ENCODE assay signal across 9 cellular contexts in the genomic region with DNA sequence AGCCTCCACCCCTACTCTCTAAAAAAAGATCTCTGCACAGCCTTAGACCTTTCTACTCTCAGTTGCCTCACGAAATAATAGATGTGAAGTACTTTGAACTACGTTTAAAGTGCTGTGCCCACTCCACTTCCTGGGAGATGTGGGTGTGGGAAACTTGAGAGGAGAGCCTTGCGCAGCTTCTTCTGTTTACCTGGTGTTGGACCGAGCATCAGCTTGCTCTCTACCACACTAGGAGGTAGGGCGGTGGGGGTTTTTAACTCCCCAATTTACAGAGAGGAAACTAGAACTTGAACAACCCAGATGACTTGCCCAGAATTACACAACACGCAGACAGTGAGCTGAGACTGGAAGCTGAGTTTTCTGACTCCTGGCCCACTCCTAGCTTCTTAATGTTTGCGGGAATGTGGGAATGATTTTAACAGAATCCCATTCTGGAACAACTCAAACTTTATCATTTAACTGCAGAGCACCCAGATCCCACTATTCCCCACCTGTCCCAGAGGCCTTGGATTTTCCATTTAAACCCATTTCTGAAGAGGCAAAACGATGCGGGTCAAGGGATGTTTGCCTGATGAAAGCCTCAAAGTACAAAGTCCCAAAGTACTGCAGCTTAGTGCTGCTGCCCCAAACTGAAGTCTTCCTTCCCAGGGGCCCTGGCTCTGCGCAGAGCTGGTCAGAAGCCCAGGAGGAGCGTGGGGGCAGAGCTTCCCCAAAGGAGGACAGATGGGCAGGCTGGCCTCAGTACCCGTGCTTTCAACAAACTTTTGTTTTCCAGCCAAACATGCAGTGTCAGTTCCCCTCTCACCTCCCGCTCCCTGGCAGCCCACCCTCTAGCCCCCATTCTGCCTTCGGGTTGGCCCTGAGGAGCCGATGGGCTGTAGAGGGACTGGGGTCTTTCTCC. TPM values are rescaled to one million over a fixed set of nuclear protein-coding genes. Genes with fewer than 3 reads are reported as not detected.
DNase-seq lines count a peak whose midpoint lies in the region; ATAC-seq and TF ChIP-seq lines count a peak whose summit lies in the region.
"Had no signal": no experiment of that assay in that cellular context is flagged by ENCODE, and none has a peak within 500 bp of the region (broad histone marks: within the 10 kb centered on the region; RNA-seq: fewer than 3 reads in every experiment).

No MANE protein-coding gene starts in this region.

- POLR2A ChIA-PET in MCF 10A (lab: Yijun Ruan, JAX), result interaction anchor here (0.5 to 9.5 kb wide), 7 partner anchors 8 to 1192 kb away, joined by 3 to 238 read pairs (median 3); a partner anchor contains a TSS

- no peaks in the 10 kb centered on the region for H3K36me3 Mint-ChIP-seq in MCF 10A (ENCODE audit: insufficient read depth, unreplicated experiment)
- H3K36me3 Mint-ChIP-seq in activated T-cell treated with anti-CD3 and anti-CD28 coated beads, Interleukin-2, amount 50 U/mL, for 4 hours (ENCODE audit: insufficient read depth), result no peaks in the 10 kb centered on the region

- H3K4me3 ChIP-seq in breast epithelium (no peak overlapping the region), left lung (no peak overlapping the region), transverse colon (no peak overlapping the region)

- no peak for TF ChIP-seq CTCF in breast epithelium (IDR thresholded peaks at IDR 0.05)
- no peak for TF ChIP-seq CTCF in MCF 10A (IDR thresholded peaks at IDR 0.05; ENCODE audit: unreplicated experiment)
- TF ChIP-seq CTCF in left lung (IDR thresholded peaks at IDR 0.05), result no peak
- no peak for TF ChIP-seq CTCF in transverse colon (IDR thresholded peaks at IDR 0.05)

- no peak for TF ChIP-seq POLR2A in breast epithelium (IDR thresholded peaks at IDR 0.05)
- TF ChIP-seq POLR2A in transverse colon (IDR thresholded peaks at IDR 0.05), result no peak

- H3K9me3 ChIP-seq in breast epithelium (no peaks in the 10 kb centered on the region), left lung (no peaks in the 10 kb centered on the region), transverse colon (no peaks in the 10 kb centered on the region)

- intact Hi-C loops in breast epithelium (cut with DNase I; ENCODE audit: low total_unique reads) (no loop called here), MCF 10A (cut with micrococcal nuclease) (loop anchor here (5.0 kb wide), 1 partner anchor 287 kb away; no protein-coding TSS in a partner anchor), left lung (cut with DNase I) (no loop called here), transverse colon (cut with DNase I; ENCODE audit: low total_unique reads) (no loop called here)

- H3K4me1 Mint-ChIP-seq in MCF 10A (ENCODE audit: insufficient read depth, unreplicated experiment), result peaks cover 31% of the 10 kb centered on the region
- H3K4me1 Mint-ChIP-seq in activated T-cell treated with anti-CD3 and anti-CD28 coated beads, Interleukin-2, amount 50 U/mL, for 4 hours (ENCODE audit: low read depth), result peaks cover 89% of the 10 kb centered on the region

- in situ Hi-C loops in transverse colon (cut with MboI; ENCODE audit: low pct_ligation_motif_present in 1 of 4, low pct_unique_long_range_greater_than_20kb in 1 of 4, low sequenced_read_pairs in 3 of 4), result no loop called here

- peaks cover 12 to 38% of the 10 kb centered on the region in 2 donors for H3K4me1 ChIP-seq in breast epithelium
- H3K4me1 ChIP-seq in left lung, result peaks cover 61 to 81% of the 10 kb centered on the region in 2 donors
- H3K4me1 ChIP-seq in transverse colon, result peaks cover 71 to 86% (median 82%) of the 10 kb centered on the region in 4 donors

- WGBS in transverse colon (ENCODE audit: low coverage in 1 of 2), 2 donors, result 45 to 100% methylated on average over 1 to 15 of the region's 15 CpGs

- no peak for TF ChIP-seq EP300 in transverse colon (IDR thresholded peaks at IDR 0.05; ENCODE audit: low read depth)

- no TSS peak for BruUV-seq in MCF 10A (replicated peaks; lab: Mats Ljungman, UMichigan)

- H3K36me3 ChIP-seq in breast epithelium, result no peaks in the 10 kb centered on the region
- H3K36me3 ChIP-seq in left lung, result no peaks in the 10 kb centered on the region
- no peaks in the 10 kb centered on the region for H3K36me3 ChIP-seq in transverse colon

- no peak overlapping the region for H3K4me3 Mint-ChIP-seq in MCF 10A (ENCODE audit: unreplicated experiment)
- H3K4me3 Mint-ChIP-seq in activated T-cell treated with anti-CD3 and anti-CD28 coated beads, Interleukin-2, amount 50 U/mL, for 4 hours, result peak overlapping the region; percentile 71

- H3K27ac ChIP-seq in breast epithelium (peak overlapping the region; percentile 92 to 98), left lung (peak overlapping the region; percentile 97), transverse colon (peak overlapping the region; percentile 95 to 99 (median 96))

- no peaks in the 10 kb centered on the region for H3K27me3 ChIP-seq in breast epithelium
- H3K27me3 ChIP-seq in left lung, result no peaks in the 10 kb centered on the region
- no peaks in the 10 kb centered on the region for H3K27me3 ChIP-seq in transverse colon

- CTCF ChIA-PET in MCF 10A (lab: Yijun Ruan, JAX), result interaction anchor here (0.6 to 9.5 kb wide), 9 partner anchors 8 to 285 kb away, joined by 3 to 187 read pairs (median 4); no protein-coding TSS in a partner anchor

- no peaks in the 10 kb centered on the region for H3K9me3 Mint-ChIP-seq in MCF 10A (ENCODE audit: unreplicated experiment)
- H3K9me3 Mint-ChIP-seq in activated T-cell treated with anti-CD3 and anti-CD28 coated beads, Interleukin-2, amount 50 U/mL, for 4 hours, result no peaks in the 10 kb centered on the region

- peaks cover 22% of the 10 kb centered on the region for H3K27me3 Mint-ChIP-seq in MCF 10A (ENCODE audit: insufficient read depth, unreplicated experiment)
- H3K27me3 Mint-ChIP-seq in activated T-cell treated with anti-CD3 and anti-CD28 coated beads, Interleukin-2, amount 50 U/mL, for 4 hours (ENCODE audit: low read depth), result no peaks in the 10 kb centered on the region

- DNase-seq in breast epithelium (ENCODE audit: low spot score in 2 of 2) (no peak), MCF 10A (ENCODE audit: unreplicated experiment) (no peak), left lung (peak; percentile 66 to 71), transverse colon (peak; percentile 39), HPDE6-E6E7 (ENCODE audit: extremely low spot score) (no peak), superior temporal gyrus (ENCODE audit: extremely low spot score) (no peak)
- DNase-seq in activated T-cell treated with anti-CD3 and anti-CD28 coated beads, Interleukin-2, amount 50 U/mL, for 4 hours, result peak; percentile 28

- no peak overlapping the region for H3K27ac Mint-ChIP-seq in MCF 10A (ENCODE audit: low read depth, unreplicated experiment)

- ATAC-seq in activated T-cell treated with anti-CD3 and anti-CD28 coated beads, Interleukin-2, amount 50 U/mL, for 4 hours, result peak; percentile 6 to 9
- peak; percentile 31 for ATAC-seq in left lung
- no peak for ATAC-seq in SK-N-SH treated with all-trans-retinoic acid at 6 μM for 48 hours

TF ChIP-seq in SK-N-SH treated with all-trans-retinoic acid at 6 μM for 48 hours, 23 proteins besides CTCF, POLR2A, EP300 and RAD21 (continues in another document):
- TF ChIP-seq SNAI2 (CRISPR knock-in tag; IDR thresholded peaks at IDR 0.05) (no peak), ISL1 (CRISPR knock-in tag; IDR thresholded peaks at IDR 0.05) (no peak), ARNTL (CRISPR knock-in tag; IDR thresholded peaks at IDR 0.05; ENCODE audit: borderline replicate concordance, low read depth) (no peak), ZFP30 (CRISPR knock-in tag; IDR thresholded peaks at IDR 0.05) (no peak), OSR1 (CRISPR knock-in tag; IDR thresholded peaks at IDR 0.05) (no peak), BACH2 (CRISPR knock-in tag; IDR thresholded peaks at IDR 0.05; ENCODE audit: borderline replicate concordance) (no peak), ZC3H10 (CRISPR knock-in tag; IDR thresholded peaks at IDR 0.05) (no peak), CSDC2 (CRISPR knock-in tag; IDR thresholded peaks at IDR 0.05) (no peak), TOX (CRISPR knock-in tag; IDR thresholded peaks at IDR 0.05; ENCODE audit: borderline replicate concordance) (no peak), ESRRG (CRISPR knock-in tag; IDR thresholded peaks at IDR 0.05) (no peak)
- TF ChIP-seq, protein P1, sequence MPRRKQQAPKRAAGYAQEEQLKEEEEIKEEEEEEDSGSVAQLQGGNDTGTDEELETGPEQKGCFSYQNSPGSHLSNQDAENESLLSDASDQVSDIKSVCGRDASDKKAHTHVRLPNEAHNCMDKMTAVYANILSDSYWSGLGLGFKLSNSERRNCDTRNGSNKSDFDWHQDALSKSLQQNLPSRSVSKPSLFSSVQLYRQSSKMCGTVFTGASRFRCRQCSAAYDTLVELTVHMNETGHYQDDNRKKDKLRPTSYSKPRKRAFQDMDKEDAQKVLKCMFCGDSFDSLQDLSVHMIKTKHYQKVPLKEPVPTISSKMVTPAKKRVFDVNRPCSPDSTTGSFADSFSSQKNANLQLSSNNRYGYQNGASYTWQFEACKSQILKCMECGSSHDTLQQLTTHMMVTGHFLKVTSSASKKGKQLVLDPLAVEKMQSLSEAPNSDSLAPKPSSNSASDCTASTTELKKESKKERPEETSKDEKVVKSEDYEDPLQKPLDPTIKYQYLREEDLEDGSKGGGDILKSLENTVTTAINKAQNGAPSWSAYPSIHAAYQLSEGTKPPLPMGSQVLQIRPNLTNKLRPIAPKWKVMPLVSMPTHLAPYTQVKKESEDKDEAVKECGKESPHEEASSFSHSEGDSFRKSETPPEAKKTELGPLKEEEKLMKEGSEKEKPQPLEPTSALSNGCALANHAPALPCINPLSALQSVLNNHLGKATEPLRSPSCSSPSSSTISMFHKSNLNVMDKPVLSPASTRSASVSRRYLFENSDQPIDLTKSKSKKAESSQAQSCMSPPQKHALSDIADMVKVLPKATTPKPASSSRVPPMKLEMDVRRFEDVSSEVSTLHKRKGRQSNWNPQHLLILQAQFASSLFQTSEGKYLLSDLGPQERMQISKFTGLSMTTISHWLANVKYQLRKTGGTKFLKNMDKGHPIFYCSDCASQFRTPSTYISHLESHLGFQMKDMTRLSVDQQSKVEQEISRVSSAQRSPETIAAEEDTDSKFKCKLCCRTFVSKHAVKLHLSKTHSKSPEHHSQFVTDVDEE (CRISPR knock-in tag; IDR thresholded peaks at IDR 0.05), result no peak

RNA-seq across cellular contexts. Expression of a gene that starts 19.0 kb away (rescaled TPM):
- 100 to 1,000 TPM in 2 of 3 donors, 10 to 100 TPM in 1; 82.7 to 271 (median 102) TPM for total RNA-seq in breast epithelium
- total RNA-seq in MCF 10A (2022), result 39.8 and 44.4 TPM in 2 replicates
- 100 to 1,000 TPM in 1 of 3 donors, 10 to 100 TPM in 2; 73.0 to 101 (median 80.5) TPM for total RNA-seq in activated T-cell treated with anti-CD3 and anti-CD28 coated beads, Interleukin-2, amount 50 U/mL, for 4 hours
- 10 to 100 TPM; 56.2 to 84.8 TPM for total RNA-seq in left lung
- 100 to 1,000 TPM in 3 of 4 donors, 10 to 100 TPM in 1; 98.9 to 144 (median 142) TPM for total RNA-seq in transverse colon

RNA-seq across cellular contexts. Expression of a gene that starts 26.6 kb away (rescaled TPM):
- total RNA-seq in breast epithelium (100 to 1,000 TPM in 1 of 3 donors, 10 to 100 TPM in 2; 79.6 to 132 (median 92.4) TPM), MCF 10A (2022) (not detected in 2 replicates), left lung (10 to 100 TPM; 36.6 to 59.8 TPM), transverse colon (10 to 100 TPM; 13.5 to 44.0 (median 17.8) TPM)
- total RNA-seq in activated T-cell treated with anti-CD3 and anti-CD28 coated beads, Interleukin-2, amount 50 U/mL, for 4 hours, result 1 to 10 TPM in 1 of 3 donors, under 1 TPM in 2; 0.19 to 1.1 (median 0.26) TPM
- total RNA-seq: RPMI7951 had no signal

Comparison
In these comparisons a context has a peak if more than half of its experiments do, and no peak if none do; other contexts are left out.
1. RNA of a gene that starts 26.6 kb away (total RNA-seq): 79.6 to 132 TPM in breast epithelium, 36.6 to 59.8 TPM in left lung and 13.5 to 44.0 TPM in transverse colon; 0.19 to 1.1 TPM in activated T-cell treated with anti-CD3 and anti-CD28 coated beads, Interleukin-2, amount 50 U/mL, for 4 hours and not detected in MCF 10A; every median in the first group is over 4 times any median in the second.
2. DNase-seq: peak in activated T-cell treated with anti-CD3 and anti-CD28 coated beads, Interleukin-2, amount 50 U/mL, for 4 hours (single experiment), left lung (2 of 2) and transverse colon (single experiment); none in breast epithelium (0 of 2), MCF 10A (single experiment), HPDE6-E6E7 (single experiment) and superior temporal gyrus (single experiment).
3. Peak in every context shown above with its lines, with median percentiles within 50 percentile points of each other: H3K27ac ChIP-seq.